12 cellular contexts compared by ENCODE assay signal in genomic region chr4:53656421-53656981, GRCh38.
A peak's percentile ranks its signal among the peaks of the same experiment; 100 is the strongest.
DNase-seq lines count a peak whose midpoint lies in the region; ATAC-seq and TF ChIP-seq lines count a peak whose summit lies in the region.
"Had no signal": no experiment of that assay in that cellular context is flagged by ENCODE, and none has a peak within 500 bp of the region (broad histone marks: within the 10 kb centered on the region; RNA-seq: fewer than 3 reads in every experiment).

No MANE protein-coding gene starts in this region.

- H3K4me1 Mint-ChIP-seq in CD4-positive, alpha-beta memory T cell: no peaks in the 10 kb centered on the region
- H3K4me1 Mint-ChIP-seq: activated naive CD8-positive, alpha-beta T cell treated with anti-CD3 and anti-CD28 coated beads, Interleukin-2, amount 10 ng/mL, durations not matched to agents 7 days and 5 days had no signal

- in situ Hi-C loops in gastrocnemius medialis (cut with MboI; ENCODE audit: low sequenced_read_pairs in 4 of 4): no loop called here

- no peak overlapping the region for H3K4me3 ChIP-seq in gastrocnemius medialis
- no peak overlapping the region for H3K4me3 ChIP-seq in CD4-positive, alpha-beta memory T cell (ENCODE audit: low read length in 2 of 2)

- TF ChIP-seq POLR2A in gastrocnemius medialis (IDR thresholded peaks at IDR 0.05): no peak

- H3K36me3 Mint-ChIP-seq in CD4-positive, alpha-beta memory T cell: no peaks in the 10 kb centered on the region
- H3K36me3 Mint-ChIP-seq: activated naive CD8-positive, alpha-beta T cell treated with anti-CD3 and anti-CD28 coated beads, Interleukin-2, amount 10 ng/mL, durations not matched to agents 7 days and 5 days had no signal

- H3K9me3 Mint-ChIP-seq in CD4-positive, alpha-beta memory T cell: no peaks in the 10 kb centered on the region
- H3K9me3 Mint-ChIP-seq: activated naive CD8-positive, alpha-beta T cell treated with anti-CD3 and anti-CD28 coated beads, Interleukin-2, amount 10 ng/mL, durations not matched to agents 7 days and 5 days had no signal

- H3K27ac Mint-ChIP-seq in CD4-positive, alpha-beta memory T cell: no peak overlapping the region
- H3K27ac Mint-ChIP-seq: activated naive CD8-positive, alpha-beta T cell treated with anti-CD3 and anti-CD28 coated beads, Interleukin-2, amount 10 ng/mL, durations not matched to agents 7 days and 5 days had no signal

- H3K27ac ChIP-seq in gastrocnemius medialis: peak overlapping the region; percentile 30 to 54 (median 48)
- H3K27ac ChIP-seq in CD4-positive, alpha-beta memory T cell (ENCODE audit: low read depth, low read length): no peak overlapping the region

- H3K27me3 Mint-ChIP-seq in CD4-positive, alpha-beta memory T cell: peaks cover 1 to 2% of the 10 kb centered on the region in 2 donors
- H3K27me3 Mint-ChIP-seq: activated naive CD8-positive, alpha-beta T cell treated with anti-CD3 and anti-CD28 coated beads, Interleukin-2, amount 10 ng/mL, durations not matched to agents 7 days and 5 days had no signal

- H3K36me3 ChIP-seq in gastrocnemius medialis: no peaks in the 10 kb centered on the region
- H3K36me3 ChIP-seq in CD4-positive, alpha-beta memory T cell (ENCODE audit: insufficient read depth, low read length): no peaks in the 10 kb centered on the region

- H3K27me3 ChIP-seq in gastrocnemius medialis: no peaks in the 10 kb centered on the region
- no peaks in the 10 kb centered on the region for H3K27me3 ChIP-seq in CD4-positive, alpha-beta memory T cell (ENCODE audit: insufficient read depth, low read length)

- intact Hi-C loops in gastrocnemius medialis (cut with DNase I; ENCODE audit: low total_unique reads): loop anchor here (2.0 kb wide), 1 partner anchor 572 kb away; the partner anchor contains the start of gene PDGFRA
- intact Hi-C loops in CD4-positive, alpha-beta memory T cell (cut with micrococcal nuclease): no loop called here

- H3K9me3 ChIP-seq in gastrocnemius medialis: no peaks in the 10 kb centered on the region
- no peaks in the 10 kb centered on the region for H3K9me3 ChIP-seq in CD4-positive, alpha-beta memory T cell (ENCODE audit: control insufficient read depth in 1 of 2, low read length in 2 of 2)

- peak in 1 of 5 experiments; percentile 28 for TF ChIP-seq CTCF in gastrocnemius medialis (IDR thresholded peaks at IDR 0.05 in 4 of 5, conservative IDR thresholded peaks at IDR 0.05 in 1 of 5)

- peak; percentile 64 for DNase-seq in GM04503 (ENCODE audit: low read depth)
- peak; percentile 69 for DNase-seq in fibroblast of the conjunctiva (ENCODE audit: low read depth)
- DNase-seq in gastrocnemius medialis: peak in 1 of 2 donors; percentile 24
- DNase-seq in CD4-positive, alpha-beta memory T cell: no peak
- DNase-seq in NCI-H2196 treated with DMSO at 0.1 percent for 48 hours (lab: John Stamatoyannopoulos, UW; ENCODE audit: unreplicated experiment): no peak
- DNase-seq: activated naive CD8-positive, alpha-beta T cell treated with anti-CD3 and anti-CD28 coated beads, Interleukin-2, amount 10 ng/mL, durations not matched to agents 7 days and 5 days; DMS79 treated with DMSO at 0.1 percent for 48 hours; posterior cingulate gyrus; stimulated activated naive CD8-positive, alpha-beta T cell treated with anti-CD3 and anti-CD28 coated beads, Interleukin-15, Interleukin-2, amounts not matched to agents 100 U/mL and 50 U/mL, for 24 hours had no signal

- no peak overlapping the region for H3K4me3 Mint-ChIP-seq in CD4-positive, alpha-beta memory T cell
- H3K4me3 Mint-ChIP-seq: activated naive CD8-positive, alpha-beta T cell treated with anti-CD3 and anti-CD28 coated beads, Interleukin-2, amount 10 ng/mL, durations not matched to agents 7 days and 5 days had no signal

- POLR2A ChIA-PET in CD4-positive, alpha-beta memory T cell (lab: Charles Lee; ENCODE audit: partially characterized antibody): no interaction called here

- ATAC-seq in SK-N-SH treated with all-trans-retinoic acid at 6 μM for 48 hours (peak; percentile 49; the same call in 1 of the 3 replicates), gastrocnemius medialis (peak; percentile 64 to 73), GM19467 (IDR thresholded peaks at IDR 0.05; ENCODE audit: unreplicated experiment) (no peak), HG03139 (IDR thresholded peaks at IDR 0.05; ENCODE audit: unreplicated experiment) (no peak)
- ATAC-seq: stimulated activated naive CD8-positive, alpha-beta T cell treated with anti-CD3 and anti-CD28 coated beads, Interleukin-15, Interleukin-2, amounts not matched to agents 100 U/mL and 50 U/mL, for 24 hours had no signal

- peaks cover 0 to 18% of the 10 kb centered on the region in 2 donors for H3K4me1 ChIP-seq in gastrocnemius medialis
- H3K4me1 ChIP-seq in CD4-positive, alpha-beta memory T cell (ENCODE audit: insufficient read depth, low read length): no peaks in the 10 kb centered on the region

- CTCF ChIA-PET in CD4-positive, alpha-beta memory T cell (lab: Charles Lee; ENCODE audit: partially characterized antibody): no interaction called here

TF ChIP-seq in SK-N-SH treated with all-trans-retinoic acid at 6 μM for 48 hours, 23 proteins besides CTCF, POLR2A, EP300 and RAD21:
- TF ChIP-seq CSDC2 (CRISPR knock-in tag; IDR thresholded peaks at IDR 0.05) (no peak), RARB (CRISPR knock-in tag; IDR thresholded peaks at IDR 0.05) (no peak)

Comparison
In these comparisons a context has a peak if more than half of its experiments do, and no peak if none do; other contexts are left out.
1. DNase-seq: peak in GM04503 (single experiment) and fibroblast of the conjunctiva (single experiment); none in CD4-positive, alpha-beta memory T cell (0 of 5) and NCI-H2196 treated with DMSO at 0.1 percent for 48 hours (single experiment).
2. ATAC-seq: peak in SK-N-SH treated with all-trans-retinoic acid at 6 μM for 48 hours (single experiment) and gastrocnemius medialis (2 of 2); none in GM19467 (single experiment) and HG03139 (single experiment).